Comparison of ENCODE assay signal across 1 cellular context in the genomic region with DNA sequence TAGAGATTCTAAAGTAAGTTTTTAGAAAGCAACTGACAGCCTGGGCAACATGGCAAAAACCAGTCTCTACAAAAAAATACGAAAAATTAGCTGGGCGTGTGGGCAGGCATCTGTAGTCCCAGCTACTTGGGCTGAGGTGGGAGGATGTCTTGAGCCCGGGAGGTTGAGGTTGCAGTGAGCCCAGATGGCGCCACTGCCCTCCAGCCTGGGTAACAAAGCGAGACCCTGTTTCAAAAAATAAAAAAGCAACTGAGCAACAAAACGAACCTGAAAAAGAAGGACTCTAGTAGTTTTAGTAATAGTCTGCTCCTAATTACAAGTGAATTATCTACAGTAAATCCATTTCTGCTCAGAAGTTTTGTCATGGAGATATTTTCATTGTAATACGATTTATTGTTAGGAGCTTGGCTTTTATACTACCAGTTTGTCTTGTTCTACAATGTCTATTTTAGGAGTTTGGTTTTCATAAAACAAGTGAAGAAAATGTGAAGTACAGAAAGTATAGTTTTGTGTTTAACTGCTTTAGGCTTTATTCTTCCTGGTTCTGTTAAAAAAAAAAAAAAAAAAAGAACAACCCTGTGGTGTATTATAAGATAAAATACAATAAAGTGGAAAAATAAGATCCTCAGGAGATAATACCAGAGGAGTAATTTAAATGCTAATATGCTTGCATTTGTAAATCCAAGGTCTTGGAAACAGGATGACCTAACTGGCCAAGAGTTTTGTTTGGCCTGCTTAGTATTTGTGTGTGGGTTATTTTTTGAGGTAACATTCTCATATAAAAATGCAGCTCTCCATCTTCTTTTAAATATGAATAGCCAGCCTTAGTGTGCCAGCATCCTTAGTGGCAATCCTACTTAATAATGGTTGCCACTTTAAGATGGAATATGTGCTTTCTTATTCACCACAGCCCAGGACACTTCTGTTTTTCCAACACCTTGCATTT.
TF ChIP-seq lines count a peak whose summit lies in the region.

No MANE protein-coding gene starts in this region.

TF ChIP-seq in SK-N-SH treated with all-trans-retinoic acid at 6 μM for 48 hours, 23 proteins besides CTCF, POLR2A, EP300 and RAD21 (continued from another document):
- TF ChIP-seq ZC3H10 (CRISPR knock-in tag; IDR thresholded peaks at IDR 0.05) (no peak), CREB5 (CRISPR knock-in tag; IDR thresholded peaks at IDR 0.05; ENCODE audit: low read depth) (no peak), ISL1 (CRISPR knock-in tag; IDR thresholded peaks at IDR 0.05) (no peak)
- TF ChIP-seq, protein P1, sequence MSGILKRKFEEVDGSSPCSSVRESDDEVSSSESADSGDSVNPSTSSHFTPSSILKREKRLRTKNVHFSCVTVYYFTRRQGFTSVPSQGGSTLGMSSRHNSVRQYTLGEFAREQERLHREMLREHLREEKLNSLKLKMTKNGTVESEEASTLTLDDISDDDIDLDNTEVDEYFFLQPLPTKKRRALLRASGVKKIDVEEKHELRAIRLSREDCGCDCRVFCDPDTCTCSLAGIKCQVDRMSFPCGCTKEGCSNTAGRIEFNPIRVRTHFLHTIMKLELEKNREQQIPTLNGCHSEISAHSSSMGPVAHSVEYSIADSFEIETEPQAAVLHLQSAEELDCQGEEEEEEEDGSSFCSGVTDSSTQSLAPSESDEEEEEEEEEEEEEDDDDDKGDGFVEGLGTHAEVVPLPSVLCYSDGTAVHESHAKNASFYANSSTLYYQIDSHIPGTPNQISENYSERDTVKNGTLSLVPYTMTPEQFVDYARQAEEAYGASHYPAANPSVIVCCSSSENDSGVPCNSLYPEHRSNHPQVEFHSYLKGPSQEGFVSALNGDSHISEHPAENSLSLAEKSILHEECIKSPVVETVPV (CRISPR knock-in tag; IDR thresholded peaks at IDR 0.05), result no peak
